1 cellular context compared by ENCODE assay signal in the genomic region with DNA sequence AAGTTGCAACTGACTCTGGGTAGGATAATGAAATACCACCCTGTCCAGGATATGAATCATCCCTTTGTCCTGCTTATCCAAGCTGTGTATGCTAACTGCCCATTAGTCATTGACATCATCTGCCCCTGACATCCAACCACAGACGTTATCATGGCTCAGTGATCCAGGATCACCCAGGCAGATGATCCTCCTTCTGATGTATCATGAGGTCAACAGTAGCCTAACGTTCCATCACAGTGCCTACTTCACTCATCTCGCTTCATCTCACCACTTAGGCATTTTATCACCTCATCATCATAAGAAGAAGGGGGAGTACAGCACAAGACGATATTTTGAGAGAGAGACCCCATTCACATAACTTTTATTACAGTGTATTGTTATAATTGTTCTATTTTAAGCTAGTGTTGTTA.
TF ChIP-seq lines count a peak whose summit lies in the region.

No MANE protein-coding gene starts in this region.

TF ChIP-seq in HEK293, 187 proteins besides CTCF, POLR2A, EP300 and RAD21 (continued from another document):
- TF ChIP-seq, protein P1, sequence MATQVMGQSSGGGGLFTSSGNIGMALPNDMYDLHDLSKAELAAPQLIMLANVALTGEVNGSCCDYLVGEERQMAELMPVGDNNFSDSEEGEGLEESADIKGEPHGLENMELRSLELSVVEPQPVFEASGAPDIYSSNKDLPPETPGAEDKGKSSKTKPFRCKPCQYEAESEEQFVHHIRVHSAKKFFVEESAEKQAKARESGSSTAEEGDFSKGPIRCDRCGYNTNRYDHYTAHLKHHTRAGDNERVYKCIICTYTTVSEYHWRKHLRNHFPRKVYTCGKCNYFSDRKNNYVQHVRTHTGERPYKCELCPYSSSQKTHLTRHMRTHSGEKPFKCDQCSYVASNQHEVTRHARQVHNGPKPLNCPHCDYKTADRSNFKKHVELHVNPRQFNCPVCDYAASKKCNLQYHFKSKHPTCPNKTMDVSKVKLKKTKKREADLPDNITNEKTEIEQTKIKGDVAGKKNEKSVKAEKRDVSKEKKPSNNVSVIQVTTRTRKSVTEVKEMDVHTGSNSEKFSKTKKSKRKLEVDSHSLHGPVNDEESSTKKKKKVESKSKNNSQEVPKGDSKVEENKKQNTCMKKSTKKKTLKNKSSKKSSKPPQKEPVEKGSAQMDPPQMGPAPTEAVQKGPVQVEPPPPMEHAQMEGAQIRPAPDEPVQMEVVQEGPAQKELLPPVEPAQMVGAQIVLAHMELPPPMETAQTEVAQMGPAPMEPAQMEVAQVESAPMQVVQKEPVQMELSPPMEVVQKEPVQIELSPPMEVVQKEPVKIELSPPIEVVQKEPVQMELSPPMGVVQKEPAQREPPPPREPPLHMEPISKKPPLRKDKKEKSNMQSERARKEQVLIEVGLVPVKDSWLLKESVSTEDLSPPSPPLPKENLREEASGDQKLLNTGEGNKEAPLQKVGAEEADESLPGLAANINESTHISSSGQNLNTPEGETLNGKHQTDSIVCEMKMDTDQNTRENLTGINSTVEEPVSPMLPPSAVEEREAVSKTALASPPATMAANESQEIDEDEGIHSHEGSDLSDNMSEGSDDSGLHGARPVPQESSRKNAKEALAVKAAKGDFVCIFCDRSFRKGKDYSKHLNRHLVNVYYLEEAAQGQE (tag by site-specific recombination; IDR thresholded peaks at IDR 0.05): no peak
- no peak for TF ChIP-seq ZBTB20 (tag by site-specific recombination; IDR thresholded peaks at IDR 0.05)
- TF ChIP-seq, protein P2, sequence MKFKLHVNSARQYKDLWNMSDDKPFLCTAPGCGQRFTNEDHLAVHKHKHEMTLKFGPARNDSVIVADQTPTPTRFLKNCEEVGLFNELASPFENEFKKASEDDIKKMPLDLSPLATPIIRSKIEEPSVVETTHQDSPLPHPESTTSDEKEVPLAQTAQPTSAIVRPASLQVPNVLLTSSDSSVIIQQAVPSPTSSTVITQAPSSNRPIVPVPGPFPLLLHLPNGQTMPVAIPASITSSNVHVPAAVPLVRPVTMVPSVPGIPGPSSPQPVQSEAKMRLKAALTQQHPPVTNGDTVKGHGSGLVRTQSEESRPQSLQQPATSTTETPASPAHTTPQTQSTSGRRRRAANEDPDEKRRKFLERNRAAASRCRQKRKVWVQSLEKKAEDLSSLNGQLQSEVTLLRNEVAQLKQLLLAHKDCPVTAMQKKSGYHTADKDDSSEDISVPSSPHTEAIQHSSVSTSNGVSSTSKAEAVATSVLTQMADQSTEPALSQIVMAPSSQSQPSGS (tag by site-specific recombination; IDR thresholded peaks at IDR 0.05; ENCODE audit: low read depth): 0 out of 2 replicates have a peak, but pooled peaks have one; percentile 3
- no peak for TF ChIP-seq ZFP3 (tag by site-specific recombination; IDR thresholded peaks at IDR 0.05; ENCODE audit: low read depth)
- TF ChIP-seq ZNF629 (tag by site-specific recombination; IDR thresholded peaks at IDR 0.05): peak; percentile 91
- TF ChIP-seq, protein P3, sequence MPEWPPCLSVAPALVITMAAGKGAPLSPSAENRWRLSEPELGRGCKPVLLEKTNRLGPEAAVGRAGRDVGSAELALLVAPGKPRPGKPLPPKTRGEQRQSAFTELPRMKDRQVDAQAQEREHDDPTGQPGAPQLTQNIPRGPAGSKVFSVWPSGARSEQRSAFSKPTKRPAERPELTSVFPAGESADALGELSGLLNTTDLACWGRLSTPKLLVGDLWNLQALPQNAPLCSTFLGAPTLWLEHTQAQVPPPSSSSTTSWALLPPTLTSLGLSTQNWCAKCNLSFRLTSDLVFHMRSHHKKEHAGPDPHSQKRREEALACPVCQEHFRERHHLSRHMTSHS (tag by site-specific recombination; IDR thresholded peaks at IDR 0.05): no peak
- no peak for TF ChIP-seq ZNF16 (tag by site-specific recombination; IDR thresholded peaks at IDR 0.05; ENCODE audit: low read depth)
- TF ChIP-seq ZNF621 (tag by site-specific recombination; IDR thresholded peaks at IDR 0.05): no peak
- TF ChIP-seq ZNF521 (tag by site-specific recombination; IDR thresholded peaks at IDR 0.05): no peak
- TF ChIP-seq ZNF24 (tag by site-specific recombination; IDR thresholded peaks at IDR 0.05): no peak
- TF ChIP-seq, protein P4, sequence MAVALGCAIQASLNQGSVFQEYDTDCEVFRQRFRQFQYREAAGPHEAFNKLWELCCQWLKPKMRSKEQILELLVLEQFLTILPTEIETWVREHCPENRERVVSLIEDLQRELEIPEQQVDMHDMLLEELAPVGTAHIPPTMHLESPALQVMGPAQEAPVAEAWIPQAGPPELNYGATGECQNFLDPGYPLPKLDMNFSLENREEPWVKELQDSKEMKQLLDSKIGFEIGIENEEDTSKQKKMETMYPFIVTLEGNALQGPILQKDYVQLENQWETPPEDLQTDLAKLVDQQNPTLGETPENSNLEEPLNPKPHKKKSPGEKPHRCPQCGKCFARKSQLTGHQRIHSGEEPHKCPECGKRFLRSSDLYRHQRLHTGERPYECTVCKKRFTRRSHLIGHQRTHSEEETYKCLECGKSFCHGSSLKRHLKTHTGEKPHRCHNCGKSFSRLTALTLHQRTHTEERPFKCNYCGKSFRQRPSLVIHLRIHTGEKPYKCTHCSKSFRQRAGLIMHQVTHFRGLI (tag by site-specific recombination; IDR thresholded peaks at IDR 0.05): no peak
- TF ChIP-seq, protein P5, sequence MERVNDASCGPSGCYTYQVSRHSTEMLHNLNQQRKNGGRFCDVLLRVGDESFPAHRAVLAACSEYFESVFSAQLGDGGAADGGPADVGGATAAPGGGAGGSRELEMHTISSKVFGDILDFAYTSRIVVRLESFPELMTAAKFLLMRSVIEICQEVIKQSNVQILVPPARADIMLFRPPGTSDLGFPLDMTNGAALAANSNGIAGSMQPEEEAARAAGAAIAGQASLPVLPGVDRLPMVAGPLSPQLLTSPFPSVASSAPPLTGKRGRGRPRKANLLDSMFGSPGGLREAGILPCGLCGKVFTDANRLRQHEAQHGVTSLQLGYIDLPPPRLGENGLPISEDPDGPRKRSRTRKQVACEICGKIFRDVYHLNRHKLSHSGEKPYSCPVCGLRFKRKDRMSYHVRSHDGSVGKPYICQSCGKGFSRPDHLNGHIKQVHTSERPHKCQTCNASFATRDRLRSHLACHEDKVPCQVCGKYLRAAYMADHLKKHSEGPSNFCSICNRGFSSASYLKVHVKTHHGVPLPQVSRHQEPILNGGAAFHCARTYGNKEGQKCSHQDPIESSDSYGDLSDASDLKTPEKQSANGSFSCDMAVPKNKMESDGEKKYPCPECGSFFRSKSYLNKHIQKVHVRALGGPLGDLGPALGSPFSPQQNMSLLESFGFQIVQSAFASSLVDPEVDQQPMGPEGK (tag by site-specific recombination; IDR thresholded peaks at IDR 0.05): no peak
- TF ChIP-seq ZNF354C (tag by site-specific recombination; IDR thresholded peaks at IDR 0.05; ENCODE audit: borderline replicate concordance, low read depth): no peak
- no peak for TF ChIP-seq SETDB1 (IDR thresholded peaks at IDR 0.05; ENCODE audit: insufficient read length, low read length)
- TF ChIP-seq ZSCAN23 (tag by site-specific recombination; IDR thresholded peaks at IDR 0.05): no peak
- peak; percentile 78 for TF ChIP-seq ZNF600 (tag by site-specific recombination; IDR thresholded peaks at IDR 0.05)
- TF ChIP-seq ZNF366 (tag by site-specific recombination; conservative IDR thresholded peaks at IDR 0.05): peak; percentile 60
- TF ChIP-seq, protein P6, sequence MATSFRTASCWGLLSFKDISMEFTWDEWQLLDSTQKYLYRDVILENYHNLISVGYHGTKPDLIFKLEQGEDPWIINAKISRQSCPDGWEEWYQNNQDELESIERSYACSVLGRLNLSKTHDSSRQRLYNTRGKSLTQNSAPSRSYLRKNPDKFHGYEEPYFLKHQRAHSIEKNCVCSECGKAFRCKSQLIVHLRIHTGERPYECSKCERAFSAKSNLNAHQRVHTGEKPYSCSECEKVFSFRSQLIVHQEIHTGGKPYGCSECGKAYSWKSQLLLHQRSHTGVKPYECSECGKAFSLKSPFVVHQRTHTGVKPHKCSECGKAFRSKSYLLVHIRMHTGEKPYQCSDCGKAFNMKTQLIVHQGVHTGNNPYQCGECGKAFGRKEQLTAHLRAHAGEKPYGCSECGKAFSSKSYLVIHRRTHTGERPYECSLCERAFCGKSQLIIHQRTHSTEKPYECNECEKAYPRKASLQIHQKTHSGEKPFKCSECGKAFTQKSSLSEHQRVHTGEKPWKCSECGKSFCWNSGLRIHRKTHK (tag by site-specific recombination; IDR thresholded peaks at IDR 0.05): no peak
- TF ChIP-seq OSR2 (tag by site-specific recombination; IDR thresholded peaks at IDR 0.05): peak; percentile 78
- TF ChIP-seq MEIS1 (CRISPR knock-in tag; IDR thresholded peaks at IDR 0.05; ENCODE audit: borderline replicate concordance): no peak
- no peak for TF ChIP-seq YY2 (tag by site-specific recombination; IDR thresholded peaks at IDR 0.05)
- TF ChIP-seq RBAK (tag by site-specific recombination; IDR thresholded peaks at IDR 0.05): no peak
- TF ChIP-seq ZNF155 (tag by site-specific recombination; IDR thresholded peaks at IDR 0.05): no peak
- no peak for TF ChIP-seq ZNF654 (tag by site-specific recombination; IDR thresholded peaks at IDR 0.05; ENCODE audit: low read depth)
- no peak for TF ChIP-seq ZNF707 (tag by site-specific recombination; IDR thresholded peaks at IDR 0.05)
- TF ChIP-seq GLIS2 (tag by site-specific recombination; IDR thresholded peaks at IDR 0.05): no peak
- no peak for TF ChIP-seq HOXA7 (CRISPR knock-in tag; IDR thresholded peaks at IDR 0.05; ENCODE audit: borderline replicate concordance)
- no peak for TF ChIP-seq ZBTB1 (tag by site-specific recombination; IDR thresholded peaks at IDR 0.05)
- no peak for TF ChIP-seq ZNF391 (tag by site-specific recombination; IDR thresholded peaks at IDR 0.05; ENCODE audit: borderline replicate concordance, low read depth)
- peak; percentile 48; the same call in 1 of the 2 replicates for TF ChIP-seq ZBTB17 (tag by site-specific recombination; IDR thresholded peaks at IDR 0.05)
- TF ChIP-seq, protein P7, sequence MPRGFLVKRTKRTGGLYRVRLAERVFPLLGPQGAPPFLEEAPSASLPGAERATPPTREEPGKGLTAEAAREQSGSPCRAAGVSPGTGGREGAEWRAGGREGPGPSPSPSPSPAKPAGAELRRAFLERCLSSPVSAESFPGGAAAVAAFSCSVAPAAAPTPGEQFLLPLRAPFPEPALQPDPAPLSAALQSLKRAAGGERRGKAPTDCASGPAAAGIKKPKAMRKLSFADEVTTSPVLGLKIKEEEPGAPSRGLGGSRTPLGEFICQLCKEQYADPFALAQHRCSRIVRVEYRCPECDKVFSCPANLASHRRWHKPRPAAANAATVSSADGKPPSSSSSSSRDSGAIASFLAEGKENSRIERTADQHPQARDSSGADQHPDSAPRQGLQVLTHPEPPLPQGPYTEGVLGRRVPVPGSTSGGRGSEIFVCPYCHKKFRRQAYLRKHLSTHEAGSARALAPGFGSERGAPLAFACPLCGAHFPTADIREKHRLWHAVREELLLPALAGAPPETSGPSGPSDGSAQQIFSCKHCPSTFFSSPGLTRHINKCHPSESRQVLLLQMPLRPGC (tag by site-specific recombination; IDR thresholded peaks at IDR 0.05): peak; percentile 70
- peak; percentile 79 for TF ChIP-seq SP7 (tag by site-specific recombination; IDR thresholded peaks at IDR 0.05)
- TF ChIP-seq ZFP41 (tag by site-specific recombination; IDR thresholded peaks at IDR 0.05; ENCODE audit: borderline replicate concordance): no peak
TF ChIP-seq in HEK293: peak in this region for 13.
